Comparison of ENCODE assay signal across 9 cellular contexts in the genomic region with DNA sequence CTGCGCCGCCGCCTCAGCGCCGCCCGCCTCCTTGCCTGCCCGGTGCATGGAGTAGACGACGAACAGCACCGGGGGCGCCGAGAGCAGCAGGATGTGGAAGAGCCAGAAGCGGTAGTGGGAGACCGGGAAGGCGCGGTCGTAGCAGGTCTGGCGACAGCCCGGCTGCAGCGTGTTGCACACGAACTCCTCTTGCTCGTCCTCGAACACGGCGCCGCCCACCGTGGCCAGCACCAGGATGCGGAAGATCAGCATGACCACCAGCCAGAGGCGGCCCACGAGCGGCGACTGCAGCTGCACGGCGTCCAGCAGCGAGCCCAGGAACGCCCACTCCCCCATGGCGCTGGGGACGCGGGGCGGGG. TPM values are rescaled to one million over a fixed set of nuclear protein-coding genes. Genes with fewer than 3 reads are reported as not detected.
A peak's percentile ranks its signal among the peaks of the same experiment; 100 is the strongest.
DNase-seq lines count a peak whose midpoint lies in the region; TF ChIP-seq lines count a peak whose summit lies in the region.
"Had no signal": no experiment of that assay in that cellular context is flagged by ENCODE, and none has a peak within 500 bp of the region (broad histone marks: within the 10 kb centered on the region; RNA-seq: fewer than 3 reads in every experiment).

No MANE protein-coding gene starts in this region.

- H4K20me1 ChIP-seq in MM.1S (ENCODE audit: insufficient read depth, low read length) = no peaks in the 10 kb centered on the region

- H3K9me2 ChIP-seq in MM.1S (replicated peaks; ENCODE audit: insufficient read depth, low read length) = no peaks in the 10 kb centered on the region

- no peaks in the 10 kb centered on the region for H3K79me2 ChIP-seq in MM.1S (ENCODE audit: low read length)

- H3K9ac ChIP-seq in MM.1S (ENCODE audit: low read length) = no peak overlapping the region

- H3K27ac Mint-ChIP-seq in Calu3 (ENCODE audit: unreplicated experiment) (no peak overlapping the region), nephron progenitor cell (no peak overlapping the region)

- no peak overlapping the region for H3K4me2 ChIP-seq in MM.1S (ENCODE audit: low read depth, low read length)

- H3K9me3 ChIP-seq in effector memory CD4-positive, alpha-beta T cell (ENCODE audit: control insufficient read depth, low read length) = no peaks in the 10 kb centered on the region
- H3K9me3 ChIP-seq in MM.1S (replicated peaks; ENCODE audit: insufficient read depth, low read length) = no peaks in the 10 kb centered on the region

- peak overlapping the region; percentile 81 for H3K4me3 Mint-ChIP-seq in Calu3 (ENCODE audit: low read depth, unreplicated experiment)
- H3K4me3 Mint-ChIP-seq in nephron progenitor cell = peak overlapping the region; percentile 85

- peak overlapping the region; percentile 25 for H3K4me3 ChIP-seq in effector memory CD4-positive, alpha-beta T cell (ENCODE audit: insufficient read depth, low read depth, low read length, poor library complexity, severe bottlenecking)
- no peak overlapping the region for H3K4me3 ChIP-seq in MM.1S (ENCODE audit: low read length)

- BruUV-seq in Calu3 (replicated peaks; lab: Mats Ljungman, UMichigan) = no TSS peak

- H2AFZ ChIP-seq in MM.1S (ENCODE audit: low read length) = no peak overlapping the region

- H3K9me3 Mint-ChIP-seq in Calu3 (ENCODE audit: low read depth, unreplicated experiment) (no peaks in the 10 kb centered on the region), nephron progenitor cell (no peaks in the 10 kb centered on the region)

- no peaks in the 10 kb centered on the region for H3F3A ChIP-seq in MM.1S (ENCODE audit: insufficient read depth, low read length)

- intact Hi-C loops in Calu3 (cut with micrococcal nuclease; ENCODE audit: unreplicated experiment) = loop anchor here (1.0 kb wide), 1 partner anchor 165 kb away; no protein-coding TSS in a partner anchor

- no peak overlapping the region for H3K27ac ChIP-seq in effector memory CD4-positive, alpha-beta T cell (ENCODE audit: insufficient read depth, low read length, poor library complexity, severe bottlenecking)
- no peak overlapping the region for H3K27ac ChIP-seq in MM.1S (ENCODE audit: low read length)

- no peak for TF ChIP-seq CTCF in Calu3 (IDR thresholded peaks at IDR 0.05; ENCODE audit: unreplicated experiment)
- no peak for TF ChIP-seq CTCF in nephron progenitor cell (IDR thresholded peaks at IDR 0.05)
- TF ChIP-seq CTCF in MM.1S (IDR thresholded peaks at IDR 0.05; ENCODE audit: low read length) = no peak

- CTCF ChIA-PET in Calu3 (lab: Charles Lee) = interaction anchor here (0.5 to 37.0 kb wide), 18 partner anchors 11 to 195 kb away, joined by 3 to 1520 read pairs (median 6); partner anchors contain the start of genes IGFBP4, RARA and TOP2A

- H3K27me3 ChIP-seq in effector memory CD4-positive, alpha-beta T cell (replicated peaks; ENCODE audit: control insufficient read depth, insufficient read depth, low read length, poor library complexity, severe bottlenecking) = no peaks in the 10 kb centered on the region
- no peaks in the 10 kb centered on the region for H3K27me3 ChIP-seq in MM.1S (replicated peaks; ENCODE audit: insufficient read depth, low read length)

- H3K27me3 Mint-ChIP-seq in Calu3 (ENCODE audit: unreplicated experiment) = peaks cover 9% of the 10 kb centered on the region
- H3K27me3 Mint-ChIP-seq in nephron progenitor cell (ENCODE audit: low read depth, poor library complexity) = peaks cover 56% of the 10 kb centered on the region

- H3K36me3 Mint-ChIP-seq in Calu3 (ENCODE audit: insufficient read depth, unreplicated experiment) (peaks cover 43% of the 10 kb centered on the region), nephron progenitor cell (ENCODE audit: low read depth) (no peaks in the 10 kb centered on the region)

- no peaks in the 10 kb centered on the region for H3K36me3 ChIP-seq in effector memory CD4-positive, alpha-beta T cell (ENCODE audit: control insufficient read depth, insufficient read depth, low read length)
- no peaks in the 10 kb centered on the region for H3K36me3 ChIP-seq in MM.1S (replicated peaks; ENCODE audit: insufficient read depth, low read length)

- H3K4me1 ChIP-seq in effector memory CD4-positive, alpha-beta T cell (ENCODE audit: control insufficient read depth, insufficient read depth, low read length, poor library complexity, severe bottlenecking) = peaks cover 4% of the 10 kb centered on the region
- H3K4me1 ChIP-seq in MM.1S (ENCODE audit: low read length) = peaks cover 4% of the 10 kb centered on the region; the same call in 1 of the 2 replicates

- H3K4me1 Mint-ChIP-seq in Calu3 (ENCODE audit: low read depth, unreplicated experiment) = peaks cover 32% of the 10 kb centered on the region
- H3K4me1 Mint-ChIP-seq in nephron progenitor cell = peaks cover 24% of the 10 kb centered on the region

- DNase-seq in Calu3 (no peak), MV-4-11 (lab: John Stamatoyannopoulos, UW) (peak; percentile 12), nephron progenitor cell (no peak), middle frontal gyrus (ENCODE audit: extremely low spot score, low spot score) (no peak), MM.1S (no peak), mesenteric fat pad (ENCODE audit: low spot score) (no peak), NCI-H1092 (lab: John Stamatoyannopoulos, UW) (no peak)
- DNase-seq in effector memory CD4-positive, alpha-beta T cell = no peak

RNA-seq across cellular contexts. Expression of gene GJD3, which starts 1.1 kb away (rescaled TPM):
- 0.44 and 0.71 TPM in 2 replicates for total RNA-seq in Calu3 (2022)
- 0.77 TPM for total RNA-seq in mesenteric fat pad
- total RNA-seq: M059J had no signal

RNA-seq across cellular contexts. Expression of gene TOP2A, which starts 54.2 kb away (rescaled TPM):
- total RNA-seq in Calu3 (2022) (1,389 and 1,672 TPM in 2 replicates), mesenteric fat pad (0.48 TPM)

RNA-seq across cellular contexts. Expression of gene RARA, which starts 54.5 kb away (rescaled TPM):
- total RNA-seq in Calu3 (2022) (150 and 170 TPM in 2 replicates), mesenteric fat pad (70.3 TPM)

Comparison
In these comparisons a context has a peak if more than half of its experiments do, and no peak if none do; other contexts are left out.
1. RNA of gene TOP2A, which starts 54.2 kb away (total RNA-seq): 1,389 to 1,672 TPM in Calu3; 0.48 TPM in mesenteric fat pad (single experiment); every median in the first group is over 100 times any median in the second.